ENCODE assay signal across 8 cellular contexts in genomic region chr4:165327211-165328100, GRCh38. TPM values are rescaled to one million over a fixed set of nuclear protein-coding genes. Genes with fewer than 3 reads are reported as not detected.
DNase-seq lines count a peak whose midpoint lies in the region; ATAC-seq and TF ChIP-seq lines count a peak whose summit lies in the region.

MSMO1 (plus strand) TSS chr4:165327669; CDS start chr4:165333371, 5,702 bp downstream.

- CTCF ChIA-PET in activated CD4-positive, alpha-beta T cell treated with anti-CD3 and anti-CD28 coated beads, Interleukin-2, amount 10 ng/mL, durations not matched to agents 7 days and 5 days (lab: Charles Lee) = interaction anchor here (0.8 to 1.4 kb wide), 7 partner anchors 11 to 229 kb away, joined by 3 to 4 read pairs (median 3); partner anchors contain the start of gene TMEM192

- H3K27me3 Mint-ChIP-seq in activated CD4-positive, alpha-beta T cell treated with anti-CD3 and anti-CD28 coated beads, Interleukin-2, amount 10 ng/mL, durations not matched to agents 7 days and 5 days = no peaks in the 10 kb centered on the region

- peaks cover 26% of the 10 kb centered on the region for H3K4me1 Mint-ChIP-seq in activated CD4-positive, alpha-beta T cell treated with anti-CD3 and anti-CD28 coated beads, Interleukin-2, amount 10 ng/mL, durations not matched to agents 7 days and 5 days

- H3K4me3 Mint-ChIP-seq in activated CD4-positive, alpha-beta T cell treated with anti-CD3 and anti-CD28 coated beads, Interleukin-2, amount 10 ng/mL, durations not matched to agents 7 days and 5 days = no peak within 1 kb of the TSS

- no peak within 1 kb of the TSS for H3K27ac Mint-ChIP-seq in activated CD4-positive, alpha-beta T cell treated with anti-CD3 and anti-CD28 coated beads, Interleukin-2, amount 10 ng/mL, durations not matched to agents 7 days and 5 days

- peak within 1 kb of the TSS; percentile 90 for H3K27ac ChIP-seq in C4-2B

- ATAC-seq in GM19372 (IDR thresholded peaks at IDR 0.05; ENCODE audit: low read depth, unreplicated experiment) (peak; percentile 96), HG03521 (IDR thresholded peaks at IDR 0.05; ENCODE audit: unreplicated experiment) (peak; percentile 98), left colon (peak; percentile 92)

- no peak for TF ChIP-seq CTCF in C4-2B (conservative IDR thresholded peaks at IDR 0.05)

- no peaks in the 10 kb centered on the region for H3K9me3 Mint-ChIP-seq in activated CD4-positive, alpha-beta T cell treated with anti-CD3 and anti-CD28 coated beads, Interleukin-2, amount 10 ng/mL, durations not matched to agents 7 days and 5 days

- POLR2A ChIA-PET in activated CD4-positive, alpha-beta T cell treated with anti-CD3 and anti-CD28 coated beads, Interleukin-2, amount 10 ng/mL, durations not matched to agents 7 days and 5 days (lab: Charles Lee) = no interaction called here

- intact Hi-C loops in left colon (cut with DNase I, micrococcal nuclease) = no loop called here

- H3K36me3 Mint-ChIP-seq in activated CD4-positive, alpha-beta T cell treated with anti-CD3 and anti-CD28 coated beads, Interleukin-2, amount 10 ng/mL, durations not matched to agents 7 days and 5 days (ENCODE audit: low read depth) = peaks cover 35% of the 10 kb centered on the region

- peak; percentile 98 for DNase-seq in NCI-H69 (lab: John Stamatoyannopoulos, UW)
- DNase-seq in activated CD4-positive, alpha-beta T cell treated with anti-CD3 and anti-CD28 coated beads, Interleukin-2, amount 10 ng/mL, durations not matched to agents 7 days and 5 days = peak; percentile 99
- DNase-seq in cortex of kidney (lab: John Stamatoyannopoulos, UW) = peak; percentile 99
- peak; percentile 99 for DNase-seq in left colon
- DNase-seq in stimulated activated CD4-positive, alpha-beta T cell treated with anti-CD3 and anti-CD28 coated beads, Interleukin-1b, Interleukin-23, amount 100 ng/mL, for 48 hours = peak; percentile 99

RNA-seq across cellular contexts. Expression of gene MSMO1, which starts in this region (rescaled TPM):
- total RNA-seq in activated CD4-positive, alpha-beta T cell treated with anti-CD3 and anti-CD28 coated beads, Interleukin-2, amount 10 ng/mL, durations not matched to agents 7 days and 5 days = 10 to 100 TPM; 35.9 to 44.7 TPM
- total RNA-seq in left colon = 100 to 1,000 TPM in 1 of 2 donors, 10 to 100 TPM in 1; 98.7 to 195 TPM

Comparison
In these comparisons a context has a peak if more than half of its experiments do, and no peak if none do; other contexts are left out.
1. Peak in every context shown above with its lines: DNase-seq, ATAC-seq and H3K27ac ChIP-seq.